17 cellular contexts compared by ENCODE assay signal in genomic region chr6:36603222-36604089, GRCh38. TPM values are rescaled to one million over a fixed set of nuclear protein-coding genes. Genes with fewer than 3 reads are reported as not detected.
DNase-seq lines count a peak whose midpoint lies in the region; ATAC-seq and TF ChIP-seq lines count a peak whose summit lies in the region.
"Had no signal": no experiment of that assay in that cellular context is flagged by ENCODE, and none has a peak within 500 bp of the region (broad histone marks: within the 10 kb centered on the region; RNA-seq: fewer than 3 reads in every experiment).

No MANE protein-coding gene starts in this region.

- peak overlapping the region; percentile 100 for H3K4me2 ChIP-seq in Loucy (ENCODE audit: low read depth, low read length, poor library complexity, severe bottlenecking)

- TF ChIP-seq POLR2A in sigmoid colon (IDR thresholded peaks at IDR 0.05): no peak

- WGBS in sigmoid colon, 2 donors: 87 to 90% methylated on average over 3 of the region's 3 CpGs

- peak overlapping the region in 3 of 4 donors; percentile 4 to 77 (median 74) for H3K27ac ChIP-seq in sigmoid colon
- H3K27ac ChIP-seq: lower lobe of right lung, vagina had no signal

- TF ChIP-seq CTCF in Loucy (conservative IDR thresholded peaks at IDR 0.05; ENCODE audit: low read length) (no peak), brain (conservative IDR thresholded peaks at IDR 0.05) (no peak), sigmoid colon (IDR thresholded peaks at IDR 0.05) (no peak)

- no peak for ATAC-seq in activated naive CD4-positive, alpha-beta T cell treated with anti-CD3 and anti-CD28 coated beads, Interleukin-2, amount 50 U/mL, for 72 hours
- ATAC-seq in GM19463 (IDR thresholded peaks at IDR 0.05; ENCODE audit: unreplicated experiment): no peak
- ATAC-seq in HG02884 (IDR thresholded peaks at IDR 0.05; ENCODE audit: unreplicated experiment): no peak
- ATAC-seq in HG03439 (IDR thresholded peaks at IDR 0.05; ENCODE audit: unreplicated experiment): no peak
- ATAC-seq: lower lobe of right lung had no signal

- H3K36me3 ChIP-seq in Loucy (ENCODE audit: insufficient read depth, low read length) (peaks cover 98% of the 10 kb centered on the region), sigmoid colon (peaks cover 38 to 98% (median 71%) of the 10 kb centered on the region in 4 donors)

- peaks cover 65% of the 10 kb centered on the region for H3K4me1 ChIP-seq in Loucy (ENCODE audit: insufficient read depth, low read length, poor library complexity, severe bottlenecking)
- H3K4me1 ChIP-seq in sigmoid colon: peaks cover 0 to 100% (median 94%) of the 10 kb centered on the region in 4 donors

- peaks cover 90% of the 10 kb centered on the region for H3K36me3 Mint-ChIP-seq in activated naive CD4-positive, alpha-beta T cell treated with anti-CD3 and anti-CD28 coated beads for 36 hours (ENCODE audit: low read depth)
- H3K36me3 Mint-ChIP-seq in activated naive CD4-positive, alpha-beta T cell treated with anti-CD3 and anti-CD28 coated beads, Interleukin-2, amount 50 U/mL, for 72 hours: peaks cover 52 to 83% of the 10 kb centered on the region in 2 donors
- H3K36me3 Mint-ChIP-seq in brain: peaks cover 100% of the 10 kb centered on the region

- H3K27ac Mint-ChIP-seq in activated naive CD4-positive, alpha-beta T cell treated with anti-CD3 and anti-CD28 coated beads for 36 hours: peak overlapping the region; percentile 57
- peak overlapping the region in 1 of 2 donors; percentile 23 for H3K27ac Mint-ChIP-seq in activated naive CD4-positive, alpha-beta T cell treated with anti-CD3 and anti-CD28 coated beads, Interleukin-2, amount 50 U/mL, for 72 hours
- no peak overlapping the region for H3K27ac Mint-ChIP-seq in brain

- H3K4me3 Mint-ChIP-seq in activated naive CD4-positive, alpha-beta T cell treated with anti-CD3 and anti-CD28 coated beads for 36 hours: no peak overlapping the region
- peak overlapping the region in 3 of 5 experiments; percentile 14 to 63 (median 30) for H3K4me3 Mint-ChIP-seq in brain
- H3K4me3 Mint-ChIP-seq: activated CD4-positive, alpha-beta T cell treated with anti-CD3 and anti-CD28 coated beads, Interleukin-2, amount 10 ng/mL, durations not matched to agents 7 days and 5 days; nephron had no signal

- no peak overlapping the region for H3K9ac ChIP-seq in Loucy (ENCODE audit: low read depth, low read length, poor library complexity, severe bottlenecking)

- intact Hi-C loops in activated naive CD4-positive, alpha-beta T cell treated with anti-CD3 and anti-CD28 coated beads for 36 hours (cut with micrococcal nuclease): no loop called here
- intact Hi-C loops in sigmoid colon (cut with DNase I): no loop called here

- no peak for DNase-seq in activated naive CD4-positive, alpha-beta T cell treated with anti-CD3 and anti-CD28 coated beads for 36 hours
- DNase-seq in activated naive CD4-positive, alpha-beta T cell treated with anti-CD3 and anti-CD28 coated beads, Interleukin-2, amount 50 U/mL, for 72 hours (ENCODE audit: low spot score in 2 of 2): no peak
- no peak for DNase-seq in sigmoid colon
- DNase-seq: activated CD4-positive, alpha-beta T cell treated with anti-CD3 and anti-CD28 coated beads, Interleukin-2, amount 10 ng/mL, durations not matched to agents 7 days and 5 days; aorta; cortex of kidney; lower lobe of right lung; MG63; NCI-H2029 treated with DMSO at 0.1 percent for 48 hours; NCI-H524 had no signal

- H3K9me2 ChIP-seq in Loucy (replicated peaks; ENCODE audit: low read depth, low read length): no peaks in the 10 kb centered on the region

- H3K27me3 ChIP-seq in Loucy (ENCODE audit: insufficient read depth, low read length, poor library complexity, severe bottlenecking): peaks cover 15% of the 10 kb centered on the region
- no peaks in the 10 kb centered on the region for H3K27me3 ChIP-seq in sigmoid colon
- H3K27me3 ChIP-seq: MG63, vagina had no signal

- no peaks in the 10 kb centered on the region for H3K9me3 Mint-ChIP-seq in activated naive CD4-positive, alpha-beta T cell treated with anti-CD3 and anti-CD28 coated beads for 36 hours
- H3K9me3 Mint-ChIP-seq in activated naive CD4-positive, alpha-beta T cell treated with anti-CD3 and anti-CD28 coated beads, Interleukin-2, amount 50 U/mL, for 72 hours: no peaks in the 10 kb centered on the region
- H3K9me3 Mint-ChIP-seq in brain: peaks cover 0 to 9% (median 2%) of the 10 kb centered on the region in 5 experiments
- H3K9me3 Mint-ChIP-seq: activated CD4-positive, alpha-beta T cell treated with anti-CD3 and anti-CD28 coated beads, Interleukin-2, amount 10 ng/mL, durations not matched to agents 7 days and 5 days; nephron had no signal

- H3F3A ChIP-seq in Loucy (ENCODE audit: low read depth): no peaks in the 10 kb centered on the region

- peaks cover 86% of the 10 kb centered on the region for H3K4me1 Mint-ChIP-seq in activated naive CD4-positive, alpha-beta T cell treated with anti-CD3 and anti-CD28 coated beads for 36 hours (ENCODE audit: low read depth)
- peaks cover 96% of the 10 kb centered on the region for H3K4me1 Mint-ChIP-seq in brain

- H3K4me3 ChIP-seq in Loucy (ENCODE audit: low read length, poor library complexity, severe bottlenecking) (peak overlapping the region; percentile 81), sigmoid colon (no peak overlapping the region)
- H3K4me3 ChIP-seq: lower lobe of right lung, MG63, vagina had no signal

- H3K9me3 ChIP-seq in Loucy (ENCODE audit: insufficient read depth, low read depth, low read length) (no peaks in the 10 kb centered on the region), sigmoid colon (no peaks in the 10 kb centered on the region)
- H3K9me3 ChIP-seq: lower lobe of right lung, MG63, vagina had no signal

- TF ChIP-seq EP300 in sigmoid colon (IDR thresholded peaks at IDR 0.05): no peak

- H4K20me1 ChIP-seq in Loucy (ENCODE audit: insufficient read depth, low read length, poor library complexity, severe bottlenecking): peaks cover 99% of the 10 kb centered on the region

- H2AFZ ChIP-seq in Loucy (ENCODE audit: low read length): no peak overlapping the region

- peaks cover 98% of the 10 kb centered on the region for H3K79me2 ChIP-seq in Loucy (ENCODE audit: insufficient read depth, low read length)

- CTCF ChIA-PET in activated naive CD4-positive, alpha-beta T cell treated with anti-CD3 and anti-CD28 coated beads for 36 hours (lab: Charles Lee): interaction anchor here (1.1 kb wide), 1 partner anchor 59 kb away, joined by 4 read pairs; no protein-coding TSS in a partner anchor

- H3K27me3 Mint-ChIP-seq in activated naive CD4-positive, alpha-beta T cell treated with anti-CD3 and anti-CD28 coated beads for 36 hours (ENCODE audit: low read depth): no peaks in the 10 kb centered on the region
- peaks cover under 1% of the 10 kb centered on the region for H3K27me3 Mint-ChIP-seq in brain
- H3K27me3 Mint-ChIP-seq: activated CD4-positive, alpha-beta T cell treated with anti-CD3 and anti-CD28 coated beads, Interleukin-2, amount 10 ng/mL, durations not matched to agents 7 days and 5 days had no signal

RNA-seq across cellular contexts. Expression of gene SRSF3, which starts 9.3 kb away (rescaled TPM):
- total RNA-seq in activated naive CD4-positive, alpha-beta T cell treated with anti-CD3 and anti-CD28 coated beads for 36 hours: 100 to 1,000 TPM; 250 to 269 TPM
- total RNA-seq in activated naive CD4-positive, alpha-beta T cell treated with anti-CD3 and anti-CD28 coated beads, Interleukin-2, amount 50 U/mL, for 72 hours: 100 to 1,000 TPM; 197 to 431 TPM
- polyA plus RNA-seq in brain (ENCODE audit: insufficient read depth, low read depth, low replicate concordance) (187 TPM), sigmoid colon (100 to 1,000 TPM; 144 to 292 (median 165) TPM)
- total RNA-seq in sigmoid colon: 100 to 1,000 TPM; 101 to 168 (median 122) TPM

RNA-seq across cellular contexts. Expression of gene STK38, which starts 56.2 kb away (rescaled TPM):
- total RNA-seq in activated naive CD4-positive, alpha-beta T cell treated with anti-CD3 and anti-CD28 coated beads for 36 hours: 10 to 100 TPM; 23.6 to 24.4 TPM
- 10 to 100 TPM; 25.7 to 27.3 TPM for total RNA-seq in activated naive CD4-positive, alpha-beta T cell treated with anti-CD3 and anti-CD28 coated beads, Interleukin-2, amount 50 U/mL, for 72 hours
- polyA plus RNA-seq in brain (ENCODE audit: insufficient read depth, low read depth, low replicate concordance) (39.2 TPM), sigmoid colon (10 to 100 TPM; 33.6 to 47.8 (median 42.1) TPM)
- 10 to 100 TPM; 25.8 to 46.3 (median 33.1) TPM for total RNA-seq in sigmoid colon
